In the genomic region with DNA sequence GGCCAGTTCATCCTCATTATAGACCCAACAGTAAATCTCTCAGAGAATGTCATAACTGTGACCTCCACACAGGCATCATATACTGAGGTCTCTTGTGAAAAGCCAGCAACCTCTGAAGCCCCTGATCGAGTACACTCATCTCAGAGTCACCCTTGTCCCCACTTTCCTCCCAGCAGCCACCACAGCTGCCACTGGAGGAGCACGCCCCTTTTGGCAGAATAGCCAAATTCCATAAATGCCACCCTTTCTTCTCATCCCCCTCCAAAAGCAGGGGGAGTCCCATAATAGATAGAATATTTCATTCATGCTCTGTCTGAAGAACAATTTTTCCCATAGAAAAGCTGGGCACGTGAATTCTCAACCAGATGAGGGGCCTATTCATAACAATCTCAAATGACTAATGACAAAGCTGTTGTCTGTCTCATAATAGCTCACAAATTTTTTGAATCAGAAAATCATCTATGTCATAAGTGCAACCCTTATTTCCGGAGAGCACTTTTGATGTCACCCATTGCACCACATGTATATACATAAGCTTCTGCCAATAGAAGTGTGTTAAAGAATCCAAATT, we compare ENCODE assay signal across 13 cellular contexts. TPM values are rescaled to one million over a fixed set of nuclear protein-coding genes. Genes with fewer than 3 reads are reported as not detected.
DNase-seq lines count a peak whose midpoint lies in the region; ATAC-seq lines count a peak whose summit lies in the region.
"Had no signal": no experiment of that assay in that cellular context is flagged by ENCODE, and none has a peak within 500 bp of the region (broad histone marks: within the 10 kb centered on the region; RNA-seq: fewer than 3 reads in every experiment).

No MANE protein-coding gene starts in this region.

- H3K27ac ChIP-seq in cingulate gyrus (ENCODE audit: low read depth, low read length): peak overlapping the region; percentile 44

- no peak for ATAC-seq in HG03342 (IDR thresholded peaks at IDR 0.05; ENCODE audit: unreplicated experiment)
- ATAC-seq: stimulated activated naive CD8-positive, alpha-beta T cell treated with anti-CD3 and anti-CD28 coated beads, Interleukin-15, Interleukin-2, amounts not matched to agents 100 U/mL and 50 U/mL, for 24 hours had no signal

- peak; percentile 92 for DNase-seq in Ammon's horn (ENCODE audit: low spot score)
- peak; percentile 54 for DNase-seq in M059J (ENCODE audit: low read depth)
- peak; percentile 75 for DNase-seq in middle frontal gyrus (ENCODE audit: extremely low spot score, low spot score)
- no peak for DNase-seq in GDM1 (lab: John Stamatoyannopoulos, UW)
- DNase-seq in activated CD8-positive, alpha-beta memory T cell treated with anti-CD3 and anti-CD28 coated beads for 24 hours: no peak
- DNase-seq in HuH-7.5 (ENCODE audit: low spot score): no peak
- DNase-seq: activated effector memory CD4-positive, alpha-beta T cell treated with anti-CD3 and anti-CD28 coated beads, Interleukin-2, amount 50 U/mL, for 16 hours; Caco-2; NCI-H1436; stimulated activated CD4-positive, alpha-beta T cell treated with anti-CD3 and anti-CD28 coated beads, Interleukin-15, amount 100 ng/mL, for 24 hours; stimulated activated naive CD8-positive, alpha-beta T cell treated with anti-CD3 and anti-CD28 coated beads, Interleukin-15, Interleukin-2, amounts not matched to agents 100 U/mL and 50 U/mL, for 24 hours had no signal

RNA-seq across cellular contexts. Expression of a gene that starts 47.4 kb away (rescaled TPM):
- total RNA-seq in M059J (2014; rRNA removed; shearing (Covaris generic)): 21.0 and 23.1 TPM in 2 replicates

Comparison
In these comparisons a context has a peak if more than half of its experiments do, and no peak if none do; other contexts are left out.
1. DNase-seq: peak in Ammon's horn (single experiment), M059J (single experiment) and middle frontal gyrus (single experiment); none in GDM1 (single experiment), activated CD8-positive, alpha-beta memory T cell treated with anti-CD3 and anti-CD28 coated beads for 24 hours (single experiment) and HuH-7.5 (single experiment).